ENCODE assay signal across 10 cellular contexts in the genomic region with DNA sequence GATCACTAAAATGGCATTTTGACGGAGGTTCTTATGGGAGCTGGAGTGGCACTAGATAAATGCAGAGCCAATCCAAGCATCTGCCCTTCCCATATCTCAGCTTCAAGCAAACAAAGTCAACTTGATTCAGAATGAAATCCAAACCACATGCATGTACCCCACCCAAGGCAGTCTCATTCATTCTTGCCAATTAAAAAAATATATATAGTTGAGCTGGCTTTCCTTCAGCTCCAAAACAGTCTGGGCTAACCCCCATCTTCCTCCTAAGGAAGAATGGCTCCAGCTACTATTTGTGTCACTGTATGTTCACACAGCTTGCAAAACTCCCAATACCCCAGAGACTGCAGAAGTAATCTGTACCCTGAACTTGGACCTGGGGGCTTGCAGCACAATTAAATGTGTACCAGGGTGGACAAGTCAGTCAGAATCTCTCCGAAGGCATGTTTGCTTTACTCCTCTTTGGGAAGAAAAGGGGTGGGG. TPM values are rescaled to one million over a fixed set of nuclear protein-coding genes. Genes with fewer than 3 reads are reported as not detected.
A peak's percentile ranks its signal among the peaks of the same experiment; 100 is the strongest.
DNase-seq lines count a peak whose midpoint lies in the region; ATAC-seq and TF ChIP-seq lines count a peak whose summit lies in the region.
"Had no signal": no experiment of that assay in that cellular context is flagged by ENCODE, and none has a peak within 500 bp of the region (broad histone marks: within the 10 kb centered on the region; RNA-seq: fewer than 3 reads in every experiment).

No MANE protein-coding gene starts in this region.

- H3K27me3 ChIP-seq in mammary epithelial cell (ENCODE audit: insufficient read depth, low read length) (no peaks in the 10 kb centered on the region), ectodermal cell (ENCODE audit: control insufficient read depth, insufficient read depth, low read length, poor library complexity, severe bottlenecking) (no peaks in the 10 kb centered on the region), upper lobe of left lung (no peaks in the 10 kb centered on the region)
- H3K27me3 ChIP-seq: SJSA1 had no signal

- H3K4me2 ChIP-seq in mammary epithelial cell (ENCODE audit: insufficient read depth, low read depth, low read length): no peak overlapping the region

- H3K9ac ChIP-seq in mammary epithelial cell (ENCODE audit: insufficient read depth, low read length): no peak overlapping the region

- peaks cover 86% of the 10 kb centered on the region for H3K79me2 ChIP-seq in mammary epithelial cell (ENCODE audit: insufficient read depth, low read length)

- no peak overlapping the region for H3K27ac ChIP-seq in mammary epithelial cell (ENCODE audit: insufficient read depth, low read depth, low read length)
- peak overlapping the region; percentile 88 for H3K27ac ChIP-seq in ectodermal cell (ENCODE audit: insufficient read depth, low read depth, low read length, poor library complexity, severe bottlenecking)
- peak overlapping the region; percentile 79 to 87 (median 82) for H3K27ac ChIP-seq in upper lobe of left lung
- H3K27ac ChIP-seq: SJSA1 had no signal

- DNase-seq in MCF 10A (ENCODE audit: unreplicated experiment) (no peak), mammary epithelial cell (no peak), upper lobe of left lung (no peak), DMS153 (lab: John Stamatoyannopoulos, UW) (no peak), GOT3 (lab: John Stamatoyannopoulos, UW) (no peak), kidney glomerular epithelial cell (lab: John Stamatoyannopoulos, UW) (no peak)
- DNase-seq in naive thymus-derived CD8-positive, alpha-beta T cell: no peak
- DNase-seq: NCI-H1417 treated with DMSO at 0.1 percent for 48 hours had no signal

- H3K4me3 Mint-ChIP-seq in MCF 10A (ENCODE audit: unreplicated experiment): no peak overlapping the region
- peak overlapping the region; percentile 76 to 91 (median 81) for H3K4me3 Mint-ChIP-seq in naive thymus-derived CD8-positive, alpha-beta T cell

- H3K4me3 ChIP-seq in mammary epithelial cell (replicated peaks in 1 of 3; ENCODE audit: insufficient read depth in 1 of 3, low read depth in 2 of 3, low read length in 3 of 3) (no peak overlapping the region), ectodermal cell (ENCODE audit: insufficient read depth, low read depth, low read length) (no peak overlapping the region), upper lobe of left lung (peak overlapping the region in 3 of 4 donors; percentile 3 to 24 (median 18))
- H3K4me3 ChIP-seq: SJSA1 had no signal

- CTCF ChIA-PET in MCF 10A (lab: Yijun Ruan, JAX) (interaction anchor here (1.4 kb wide), 1 partner anchor 11 kb away, joined by 4 read pairs; no protein-coding TSS in a partner anchor), mammary epithelial cell (lab: Charles Lee; ENCODE audit: low non-redundant PET) (no interaction called here)

- no peaks in the 10 kb centered on the region for H4K20me1 ChIP-seq in mammary epithelial cell (ENCODE audit: insufficient read depth, low read length)

- H3K36me3 ChIP-seq in mammary epithelial cell (ENCODE audit: insufficient read depth, low read length): peaks cover 13% of the 10 kb centered on the region
- peaks cover 2% of the 10 kb centered on the region for H3K36me3 ChIP-seq in ectodermal cell (ENCODE audit: control insufficient read depth, insufficient read depth, low read length)
- H3K36me3 ChIP-seq in upper lobe of left lung: peaks cover 0 to 27% (median 3%) of the 10 kb centered on the region in 4 donors

- peaks cover 11% of the 10 kb centered on the region for H3K4me1 Mint-ChIP-seq in MCF 10A (ENCODE audit: insufficient read depth, unreplicated experiment)
- H3K4me1 Mint-ChIP-seq in naive thymus-derived CD8-positive, alpha-beta T cell: peaks cover 34 to 86% (median 77%) of the 10 kb centered on the region in 4 donors

- H3K4me1 ChIP-seq in mammary epithelial cell (ENCODE audit: insufficient read depth, low read length) (peaks cover under 1% of the 10 kb centered on the region), ectodermal cell (ENCODE audit: control insufficient read depth, insufficient read depth, low read length) (peaks cover 30% of the 10 kb centered on the region), upper lobe of left lung (peaks cover 65 to 84% (median 74%) of the 10 kb centered on the region in 4 donors)
- H3K4me1 ChIP-seq: SJSA1 had no signal

- no peak for TF ChIP-seq POLR2A in upper lobe of left lung (IDR thresholded peaks at IDR 0.05)

- no peak for TF ChIP-seq CTCF in MCF 10A (IDR thresholded peaks at IDR 0.05; ENCODE audit: unreplicated experiment)
- no peak for TF ChIP-seq CTCF in mammary epithelial cell (conservative IDR thresholded peaks at IDR 0.05 in 1 of 2, IDR thresholded peaks at IDR 0.05 in 1 of 2; ENCODE audit: extremely low read depth in 1 of 2, insufficient read depth in 1 of 2, low read depth in 1 of 2, low read length in 2 of 2)
- TF ChIP-seq CTCF in upper lobe of left lung (IDR thresholded peaks at IDR 0.05): no peak

- H3K9me3 Mint-ChIP-seq in MCF 10A (ENCODE audit: unreplicated experiment): no peaks in the 10 kb centered on the region
- no peaks in the 10 kb centered on the region for H3K9me3 Mint-ChIP-seq in naive thymus-derived CD8-positive, alpha-beta T cell

- TF ChIP-seq EP300 in upper lobe of left lung (IDR thresholded peaks at IDR 0.05): no peak

- H3K9me3 ChIP-seq in mammary epithelial cell (replicated peaks; ENCODE audit: insufficient read depth, low read length) (no peaks in the 10 kb centered on the region), ectodermal cell (ENCODE audit: control insufficient read depth, low read length) (no peaks in the 10 kb centered on the region), upper lobe of left lung (no peaks in the 10 kb centered on the region)
- H3K9me3 ChIP-seq: SJSA1 had no signal

- dilution Hi-C loops in mammary epithelial cell (cut with HindIII; ENCODE audit: low sequenced_read_pairs): no loop called here

- H3K27me3 Mint-ChIP-seq in MCF 10A (ENCODE audit: insufficient read depth, unreplicated experiment): no peaks in the 10 kb centered on the region
- H3K27me3 Mint-ChIP-seq in naive thymus-derived CD8-positive, alpha-beta T cell: no peaks in the 10 kb centered on the region

- no peak overlapping the region for H2AFZ ChIP-seq in mammary epithelial cell (ENCODE audit: low read depth, low read length)

- H3K27ac Mint-ChIP-seq in MCF 10A (ENCODE audit: low read depth, unreplicated experiment): peak overlapping the region; percentile 49
- H3K27ac Mint-ChIP-seq in naive thymus-derived CD8-positive, alpha-beta T cell: peak overlapping the region; percentile 40 to 96 (median 92)

- H3K36me3 Mint-ChIP-seq in MCF 10A (ENCODE audit: insufficient read depth, unreplicated experiment): peaks cover 56% of the 10 kb centered on the region
- H3K36me3 Mint-ChIP-seq in naive thymus-derived CD8-positive, alpha-beta T cell: peaks cover 0 to 21% (median 6%) of the 10 kb centered on the region in 3 donors

- in situ Hi-C loops in mammary epithelial cell (cut with MboI; ENCODE audit: low sequenced_read_pairs in 2 of 2): no loop called here

- no peak for ATAC-seq in naive thymus-derived CD8-positive, alpha-beta T cell
- ATAC-seq in upper lobe of left lung (ENCODE audit: low FRiP score in 2 of 2): no peak

- POLR2A ChIA-PET in MCF 10A (lab: Yijun Ruan, JAX): interaction anchor here (2.7 kb wide), 1 partner anchor 9 kb away, joined by 7 read pairs; no protein-coding TSS in a partner anchor
- POLR2A ChIA-PET in naive thymus-derived CD8-positive, alpha-beta T cell (lab: Charles Lee): interaction anchor here (0.7 to 1.7 kb wide), 9 partner anchors 10 to 244 kb away, joined by 3 to 13 read pairs (median 4); a partner anchor contains a TSS

- intact Hi-C loops in MCF 10A (cut with micrococcal nuclease) (no loop called here), mammary epithelial cell (cut with micrococcal nuclease) (no loop called here)

- 100% methylated on average over 2 of the region's 2 CpGs for WGBS in mammary epithelial cell (ENCODE audit: low coverage, missing lambda C conversion rate)
- WGBS in ectodermal cell, 2 experiments: 84% methylated on average over 2 of the region's 2 CpGs
- 55 to 66% methylated on average over 2 of the region's 2 CpGs for WGBS in upper lobe of left lung, 2 donors

- no TSS peak for BruUV-seq in MCF 10A (replicated peaks; lab: Mats Ljungman, UMichigan)
- no TSS peak for BruUV-seq in mammary epithelial cell (replicated peaks; lab: Mats Ljungman, UMichigan)

RNA-seq across cellular contexts. Expression of a gene that starts 35.5 kb away (rescaled TPM):
- total RNA-seq in MCF 10A (2022): 0.47 and 0.65 TPM in 2 replicates
- 1 to 10 TPM in 1 of 2 donors, under 1 TPM in 1; 0.50 to 2.3 TPM for total RNA-seq in mammary epithelial cell
- 3.1 TPM for polyA plus RNA-seq in mammary epithelial cell
- polyA minus RNA-seq in mammary epithelial cell: not detected
- 5.3 TPM for polyA plus RNA-seq in ectodermal cell (2013, experiment 1 of 4)
- polyA plus RNA-seq in ectodermal cell (2013, experiment 2 of 4): 5.1 TPM
- 4.2 TPM for polyA plus RNA-seq in ectodermal cell (2013, experiment 3 of 4)
- polyA plus RNA-seq in ectodermal cell (2013, experiment 4 of 4): 4.3 TPM
- total RNA-seq in naive thymus-derived CD8-positive, alpha-beta T cell: not detected
- under 1 TPM in 2 of 3 donors, not detected in 1; 0.10 to 0.28 TPM for polyA plus RNA-seq in naive thymus-derived CD8-positive, alpha-beta T cell
- total RNA-seq in upper lobe of left lung: 1 to 10 TPM in 2 of 6 donors, under 1 TPM in 3, not detected in 1; 0.39 to 1.6 (median 0.76) TPM

RNA-seq across cellular contexts. Expression of a gene that starts 44.7 kb away (rescaled TPM):
- total RNA-seq in MCF 10A (2022): 0.23 TPM in 1 of 2 replicates, not detected in the other
- total RNA-seq in mammary epithelial cell: 1 to 10 TPM; 1.7 to 2.7 TPM
- polyA plus RNA-seq in mammary epithelial cell: 1.4 TPM
- polyA minus RNA-seq in mammary epithelial cell: 8.2 TPM
- 2.0 TPM for polyA plus RNA-seq in ectodermal cell (2013, experiment 1 of 4)
- polyA plus RNA-seq in ectodermal cell (2013, experiment 2 of 4): 1.8 TPM
- polyA plus RNA-seq in ectodermal cell (2013, experiment 3 of 4): 1.7 TPM
- 2.7 TPM for polyA plus RNA-seq in ectodermal cell (2013, experiment 4 of 4)
- not detected for total RNA-seq in naive thymus-derived CD8-positive, alpha-beta T cell
- under 1 TPM in 1 of 3 donors, not detected in 2; 0.17 TPM for polyA plus RNA-seq in naive thymus-derived CD8-positive, alpha-beta T cell
- total RNA-seq in upper lobe of left lung: 10 to 100 TPM in 1 of 6 donors, 1 to 10 TPM in 5; 2.3 to 12.3 (median 5.5) TPM
- total RNA-seq: SJSA1 had no signal

RNA-seq across cellular contexts. Expression of a gene that starts 53.3 kb away (rescaled TPM):
- total RNA-seq in MCF 10A (2022) (not detected in 2 replicates), mammary epithelial cell (not detected), upper lobe of left lung (1,000 to 10,000 TPM in 1 of 6 donors, 100 to 1,000 TPM in 5; 145 to 1,319 (median 555) TPM)
- polyA plus RNA-seq in mammary epithelial cell: not detected
- not detected for polyA minus RNA-seq in mammary epithelial cell
- not detected for polyA plus RNA-seq in ectodermal cell (2013, experiment 1 of 4)
- not detected for polyA plus RNA-seq in ectodermal cell (2013, experiment 2 of 4)
- polyA plus RNA-seq in ectodermal cell (2013, experiment 3 of 4): 0.37 TPM
- not detected for polyA plus RNA-seq in ectodermal cell (2013, experiment 4 of 4)
- not detected for total RNA-seq in naive thymus-derived CD8-positive, alpha-beta T cell
- polyA plus RNA-seq in naive thymus-derived CD8-positive, alpha-beta T cell: not detected
- total RNA-seq: SJSA1 had no signal

Comparison
In these comparisons a context has a peak if more than half of its experiments do, and no peak if none do; other contexts are left out.
1. H3K4me3 ChIP-seq: peak in upper lobe of left lung (3 of 4); none in mammary epithelial cell (0 of 3) and ectodermal cell (single experiment).
2. RNA of a gene that starts 53.3 kb away (total RNA-seq): 145 to 1,319 TPM in upper lobe of left lung; not detected in mammary epithelial cell, not detected in MCF 10A and not detected in naive thymus-derived CD8-positive, alpha-beta T cell; every median in the first group is over 100 times any median in the second.